Comparison of ENCODE assay signal across 8 cellular contexts in the genomic region with DNA sequence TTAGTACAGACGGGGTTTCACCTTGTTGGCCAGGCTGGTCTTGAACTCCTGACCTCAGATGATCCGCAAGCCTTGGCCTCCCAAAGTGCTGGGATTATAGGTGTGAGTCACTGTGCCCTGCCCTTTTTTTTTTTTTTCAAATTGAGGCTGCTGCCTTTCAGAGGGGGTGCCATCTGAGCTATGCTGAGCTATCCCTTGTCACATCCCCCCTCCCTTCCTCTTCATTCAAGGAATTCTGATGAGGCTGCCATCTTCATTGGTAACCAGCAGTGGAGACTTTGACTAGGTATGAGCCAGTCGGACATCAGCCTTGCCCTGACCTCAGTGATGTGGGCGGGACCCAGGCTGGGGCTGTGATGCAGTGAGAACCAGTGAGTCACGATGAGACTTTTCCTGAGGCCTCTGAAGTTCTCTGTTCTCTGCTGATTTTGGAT. TPM values are rescaled to one million over a fixed set of nuclear protein-coding genes. Genes with fewer than 3 reads are reported as not detected.
A peak's percentile ranks its signal among the peaks of the same experiment; 100 is the strongest.
DNase-seq lines count a peak whose midpoint lies in the region; ATAC-seq, FAIRE-seq and TF ChIP-seq lines count a peak whose summit lies in the region.

No MANE protein-coding gene starts in this region.

- H3K27me3 Mint-ChIP-seq in activated T-cell treated with anti-CD3 and anti-CD28 coated beads, Interleukin-2, amount 50 U/mL, for 24 hours = no peaks in the 10 kb centered on the region
- H3K27me3 Mint-ChIP-seq in H9 (ENCODE audit: low read depth) = no peaks in the 10 kb centered on the region; the same call in 1 of the 2 replicates

- TF ChIP-seq CTCF in keratinocyte (optimal IDR thresholded peaks at IDR 0.05 in 1 of 3, IDR thresholded peaks at IDR 0.05 in 1 of 3, conservative IDR thresholded peaks at IDR 0.05 in 1 of 3; ENCODE audit: extremely low read depth in 1 of 3, insufficient read depth in 2 of 3, low read length in 3 of 3) (no peak), H9 (conservative IDR thresholded peaks at IDR 0.05) (no peak)

- H2BK5ac ChIP-seq in H9 (ENCODE audit: insufficient read length, low read length) = no peak overlapping the region

- peak; percentile 92 for FAIRE-seq in keratinocyte (lab: Jason Lieb, UNC)

- H3K36me3 Mint-ChIP-seq in activated T-cell treated with anti-CD3 and anti-CD28 coated beads, Interleukin-2, amount 50 U/mL, for 24 hours (ENCODE audit: low read depth) = no peaks in the 10 kb centered on the region
- no peaks in the 10 kb centered on the region; a peak in 1 of 7 replicates for H3K36me3 Mint-ChIP-seq in H9 (ENCODE audit: insufficient read depth in 1 of 3, low read depth in 3 of 3)

- H3K4me3 Mint-ChIP-seq in activated T-cell treated with anti-CD3 and anti-CD28 coated beads, Interleukin-2, amount 50 U/mL, for 24 hours = no peak overlapping the region
- no peak overlapping the region for H3K4me3 Mint-ChIP-seq in H9

- no peak overlapping the region for H3K4ac ChIP-seq in H9 (ENCODE audit: low read depth, low read length)

- H3K27ac Mint-ChIP-seq in activated T-cell treated with anti-CD3 and anti-CD28 coated beads, Interleukin-2, amount 50 U/mL, for 24 hours = peak overlapping the region; percentile 49
- H3K27ac Mint-ChIP-seq in H9 = peak overlapping the region in 1 of 3 experiments; percentile 58; a peak in 2 of 7 replicates

- H3K18ac ChIP-seq in H9 (ENCODE audit: insufficient read length, low read depth, low read length) = no peak overlapping the region

- H3K4me1 ChIP-seq in keratinocyte (ENCODE audit: control insufficient read depth, extremely low read depth, insufficient read depth, low read length) (peaks cover 18% of the 10 kb centered on the region), H9 (ENCODE audit: insufficient read depth, low read length) (no peaks in the 10 kb centered on the region)

- H3K79me2 ChIP-seq in keratinocyte (ENCODE audit: control insufficient read depth, insufficient read depth, low read length) (no peaks in the 10 kb centered on the region), H9 (ENCODE audit: insufficient read depth, low read length) (no peaks in the 10 kb centered on the region)

- WGBS in H9 (ENCODE audit: extremely low coverage, insufficient read length, low lambda C conversion rate) = no CpG with 5 or more reads among the region's 5 CpGs

- peak overlapping the region; percentile 23 for H3K4me2 ChIP-seq in keratinocyte (ENCODE audit: control insufficient read depth, extremely low read depth, insufficient read depth, low read depth, low read length)
- no peak overlapping the region for H3K4me2 ChIP-seq in H9 (ENCODE audit: insufficient read depth, insufficient read length, low read length)

- no peak overlapping the region for H3T11ph ChIP-seq in H9 (ENCODE audit: low read length)

- peaks cover 6% of the 10 kb centered on the region for H3K9me3 Mint-ChIP-seq in activated T-cell treated with anti-CD3 and anti-CD28 coated beads, Interleukin-2, amount 50 U/mL, for 24 hours
- H3K9me3 Mint-ChIP-seq in H9 = peaks cover 3% of the 10 kb centered on the region in 2 experiments; a peak in 1 of 5 replicates

- H2BK20ac ChIP-seq in H9 (ENCODE audit: low read depth, low read length, poor library complexity, severe bottlenecking) = no peak overlapping the region

- H4K5ac ChIP-seq in H9 (ENCODE audit: insufficient read length, low read depth, low read length) = no peak overlapping the region

- H3K27me3 ChIP-seq in keratinocyte (ENCODE audit: control insufficient read depth, extremely low read depth, insufficient read depth, low read length) (no peaks in the 10 kb centered on the region), H9 (ENCODE audit: insufficient read depth, low read length) (no peaks in the 10 kb centered on the region)

- ATAC-seq in GM18498 (IDR thresholded peaks at IDR 0.05; ENCODE audit: unreplicated experiment) = no peak

- H3K56ac ChIP-seq in H9 (ENCODE audit: insufficient read length, low read depth, low read length) = no peak overlapping the region

- H3K36me3 ChIP-seq in keratinocyte (ENCODE audit: control insufficient read depth in 2 of 2, extremely low read depth in 1 of 2, insufficient read depth in 2 of 2, low read length in 2 of 2) = no peaks in the 10 kb centered on the region

- H4K8ac ChIP-seq in H9 (replicated peaks; ENCODE audit: insufficient read length, low read depth, low read length) = no peak overlapping the region

- peaks cover 27% of the 10 kb centered on the region for H3K4me1 Mint-ChIP-seq in activated T-cell treated with anti-CD3 and anti-CD28 coated beads, Interleukin-2, amount 50 U/mL, for 24 hours (ENCODE audit: low read depth)
- peaks cover 5 to 6% of the 10 kb centered on the region in 2 experiments for H3K4me1 Mint-ChIP-seq in H9

- no peak overlapping the region for H2BK120ac ChIP-seq in H9 (ENCODE audit: low read depth, low read length, poor library complexity, severe bottlenecking)

- H3K14ac ChIP-seq in H9 (ENCODE audit: insufficient read depth, low read length) = no peak overlapping the region

- no peak overlapping the region for H3K23ac ChIP-seq in H9 (ENCODE audit: insufficient read length, low read depth, low read length)

- H2BK15ac ChIP-seq in H9 (ENCODE audit: low read depth, low read length) = no peak overlapping the region

- H2AFZ ChIP-seq in keratinocyte (ENCODE audit: control insufficient read depth, low read length) (no peak overlapping the region), H9 (ENCODE audit: low read length) (no peak overlapping the region)

- H3K9me3 ChIP-seq in keratinocyte (ENCODE audit: control insufficient read depth, low read depth, low read length) (no peaks in the 10 kb centered on the region), H9 (ENCODE audit: control insufficient read depth, low read depth, low read length) (no peaks in the 10 kb centered on the region)

- H3K4me3 ChIP-seq in keratinocyte (ENCODE audit: control insufficient read depth in 2 of 3, extremely low read depth in 1 of 3, insufficient read depth in 2 of 3, low read depth in 1 of 3, low read length in 3 of 3) = no peak overlapping the region

- no peaks in the 10 kb centered on the region for H3K23me2 ChIP-seq in H9 (ENCODE audit: insufficient read length, low read depth, low read length, poor library complexity, severe bottlenecking)

- no peaks in the 10 kb centered on the region for H4K20me1 ChIP-seq in keratinocyte (ENCODE audit: control insufficient read depth, extremely low read depth, insufficient read depth, low read length)
- H4K20me1 ChIP-seq in H9 (ENCODE audit: control insufficient read depth, insufficient read depth, insufficient read length) = no peaks in the 10 kb centered on the region

- H2AK5ac ChIP-seq in H9 (ENCODE audit: insufficient read length, low read length) = no peak overlapping the region

- H4K91ac ChIP-seq in H9 (ENCODE audit: insufficient read length, low read depth, low read length) = no peak overlapping the region

- no peaks in the 10 kb centered on the region for H3K9me1 ChIP-seq in keratinocyte (ENCODE audit: control insufficient read depth, extremely low read depth, insufficient read depth, low read length)

- H3K27ac ChIP-seq in keratinocyte (ENCODE audit: control insufficient read depth, insufficient read depth, low read length) = peak overlapping the region; percentile 41
- no peak overlapping the region for H3K27ac ChIP-seq in H9 (ENCODE audit: insufficient read length, low read depth, low read length)

- dilution Hi-C loops in keratinocyte (cut with MboI; ENCODE audit: extremely low pct_ligation_motif_present, low sequenced_read_pairs) = no loop called here

- no peaks in the 10 kb centered on the region for H3K79me1 ChIP-seq in H9 (ENCODE audit: insufficient read depth, low read depth, low read length, poor library complexity, severe bottlenecking)

- no peak overlapping the region for H2BK12ac ChIP-seq in H9 (ENCODE audit: insufficient read length, low read depth, low read length)

- no peak overlapping the region for H3K9ac ChIP-seq in keratinocyte (ENCODE audit: control insufficient read depth, extremely low read depth, insufficient read depth, low read length)
- H3K9ac ChIP-seq in H9 (ENCODE audit: extremely low read depth, insufficient read length, low read length) = no peak overlapping the region

- DNase-seq in stimulated activated CD4-positive, alpha-beta T cell treated with anti-CD3 and anti-CD28 coated beads, Interleukin-12 subunit alpha, Interleukin-12 subunit beta, amount 100 ng/mL, for 4 hours = peak; percentile 8
- DNase-seq in stimulated activated CD4-positive, alpha-beta T cell treated with anti-CD3 and anti-CD28 coated beads, Interleukin-4, amount 100 ng/mL, for 1 hour = no peak
- peak; percentile 48 for DNase-seq in activated T-cell treated with anti-CD3 and anti-CD28 coated beads, Interleukin-2, amount 50 U/mL, for 24 hours
- peak; percentile 79 for DNase-seq in keratinocyte (ENCODE audit: low read depth, low spot score)
- DNase-seq in H9 = no peak
- no peak for DNase-seq in germinal center (ENCODE audit: low spot score)
- DNase-seq in NCI-H146 (lab: John Stamatoyannopoulos, UW) = no peak

RNA-seq across cellular contexts. Expression of a gene that starts 24.4 kb away (rescaled TPM):
- polyA plus RNA-seq in keratinocyte = 15.4 to 19.7 TPM (median 16.1 TPM) in 3 replicates
- 22.3 TPM for polyA plus RNA-seq in keratinocyte (2011; ENCODE audit: low read depth)
- 12.5 and 16.6 TPM in 2 replicates for polyA plus RNA-seq in keratinocyte (2011; cell fraction: cytosol; rRNA removed)
- 19.9 and 20.1 TPM in 2 replicates for polyA plus RNA-seq in keratinocyte (2011; cell fraction: nucleus; rRNA removed)
- 17.5 and 29.9 TPM in 2 replicates for polyA plus RNA-seq in keratinocyte (2012; ENCODE audit: low replicate concordance)
- 21.9 to 55.3 TPM (median 40.2 TPM) in 3 replicates for polyA minus RNA-seq in keratinocyte
- polyA minus RNA-seq in keratinocyte (2011; cell fraction: cytosol; rRNA and poly(A)+ RNA removed) = 20.7 TPM
- 11.0 and 16.5 TPM in 2 replicates for polyA minus RNA-seq in keratinocyte (2011; cell fraction: nucleus; rRNA and poly(A)+ RNA removed)
- 68.3 and 68.8 TPM in 2 replicates for total RNA-seq in H9 (2021)

RNA-seq across cellular contexts. Expression of a gene that starts 28.8 kb away (rescaled TPM):
- 6.7 to 10.2 TPM (median 7.0 TPM) in 3 replicates for polyA plus RNA-seq in keratinocyte
- polyA plus RNA-seq in keratinocyte (2011; ENCODE audit: low read depth) = 2.1 TPM
- 5.9 and 8.7 TPM in 2 replicates for polyA plus RNA-seq in keratinocyte (2011; cell fraction: cytosol; rRNA removed)
- polyA plus RNA-seq in keratinocyte (2011; cell fraction: nucleus; rRNA removed) = 4.0 and 6.8 TPM in 2 replicates
- 6.6 and 8.0 TPM in 2 replicates for polyA plus RNA-seq in keratinocyte (2012; ENCODE audit: low replicate concordance)
- 1.2 to 5.2 TPM (median 2.5 TPM) in 3 replicates for polyA minus RNA-seq in keratinocyte
- polyA minus RNA-seq in keratinocyte (2011; cell fraction: cytosol; rRNA and poly(A)+ RNA removed) = 4.2 TPM
- 1.6 and 3.1 TPM in 2 replicates for polyA minus RNA-seq in keratinocyte (2011; cell fraction: nucleus; rRNA and poly(A)+ RNA removed)
- total RNA-seq in H9 (2021) = 16.7 and 18.2 TPM in 2 replicates

Comparison
In these comparisons a context has a peak if more than half of its experiments do, and no peak if none do; other contexts are left out.
1. DNase-seq: peak in stimulated activated CD4-positive, alpha-beta T cell treated with anti-CD3 and anti-CD28 coated beads, Interleukin-12 subunit alpha, Interleukin-12 subunit beta, amount 100 ng/mL, for 4 hours (single experiment), activated T-cell treated with anti-CD3 and anti-CD28 coated beads, Interleukin-2, amount 50 U/mL, for 24 hours (single experiment) and keratinocyte (single experiment); none in stimulated activated CD4-positive, alpha-beta T cell treated with anti-CD3 and anti-CD28 coated beads, Interleukin-4, amount 100 ng/mL, for 1 hour (single experiment), H9 (single experiment), germinal center (single experiment) and NCI-H146 (single experiment).